ENCODE assay signal across 11 cellular contexts in genomic region chr6:110859335-110859792, GRCh38. TPM values are rescaled to one million over a fixed set of nuclear protein-coding genes. Genes with fewer than 3 reads are reported as not detected.
DNase-seq lines count a peak whose midpoint lies in the region; ATAC-seq and TF ChIP-seq lines count a peak whose summit lies in the region.
"Had no signal": no experiment of that assay in that cellular context is flagged by ENCODE, and none has a peak within 500 bp of the region (broad histone marks: within the 10 kb centered on the region; RNA-seq: fewer than 3 reads in every experiment).

No MANE protein-coding gene starts in this region.

- H3K4me2 ChIP-seq in MM.1S (ENCODE audit: low read depth, low read length) (peak overlapping the region; percentile 70; the same call in 1 of the 2 replicates), neural progenitor cell (no peak overlapping the region)

- H2AFZ ChIP-seq in MM.1S (ENCODE audit: low read length) (peak overlapping the region; percentile 91), neural progenitor cell (replicated peaks) (no peak overlapping the region)

- peaks cover 9% of the 10 kb centered on the region for H3K4me1 Mint-ChIP-seq in activated naive CD4-positive, alpha-beta T cell treated with anti-CD3 and anti-CD28 coated beads for 36 hours (ENCODE audit: low read depth)
- peaks cover 6% of the 10 kb centered on the region for H3K4me1 Mint-ChIP-seq in activated naive CD8-positive, alpha-beta T cell treated with anti-CD3 and anti-CD28 coated beads, Interleukin-2, amount 10 ng/mL, durations not matched to agents 7 days and 5 days
- H3K4me1 Mint-ChIP-seq in stimulated activated naive B cell treated with anti-CD40 and anti-IgM and Interleukin-4, amounts not matched to agents 10 μg/mL and 1 μg/mL and 100 μg/mL, for 72 hours: peaks cover 7 to 16% of the 10 kb centered on the region in 2 donors
- H3K4me1 Mint-ChIP-seq in neural progenitor cell: no peaks in the 10 kb centered on the region
- H3K4me1 Mint-ChIP-seq: central memory CD8-positive, alpha-beta T cell had no signal

- POLR2A ChIA-PET in activated naive CD8-positive, alpha-beta T cell treated with anti-CD3 and anti-CD28 coated beads, Interleukin-2, amount 10 ng/mL, durations not matched to agents 7 days and 5 days (lab: Charles Lee): no interaction called here

- intact Hi-C loops in activated naive CD4-positive, alpha-beta T cell treated with anti-CD3 and anti-CD28 coated beads for 36 hours (cut with micrococcal nuclease): no loop called here

- H3K9me3 ChIP-seq in MM.1S (replicated peaks; ENCODE audit: insufficient read depth, low read length) (no peaks in the 10 kb centered on the region), neural progenitor cell (ENCODE audit: low read depth) (no peaks in the 10 kb centered on the region)

- H3K79me2 ChIP-seq in MM.1S (ENCODE audit: low read length) (no peaks in the 10 kb centered on the region), neural progenitor cell (ENCODE audit: low read depth) (no peaks in the 10 kb centered on the region)

- peak overlapping the region; percentile 46 for H3K27ac Mint-ChIP-seq in activated naive CD4-positive, alpha-beta T cell treated with anti-CD3 and anti-CD28 coated beads for 36 hours
- H3K27ac Mint-ChIP-seq in activated naive CD8-positive, alpha-beta T cell treated with anti-CD3 and anti-CD28 coated beads, Interleukin-2, amount 10 ng/mL, durations not matched to agents 7 days and 5 days: peak overlapping the region; percentile 22
- peak overlapping the region; percentile 95 for H3K27ac Mint-ChIP-seq in stimulated activated naive B cell treated with anti-CD40 and anti-IgM and Interleukin-4, amounts not matched to agents 10 μg/mL and 1 μg/mL and 100 μg/mL, for 72 hours
- H3K27ac Mint-ChIP-seq in neural progenitor cell: no peak overlapping the region

- peak overlapping the region; percentile 27 for H3K4me3 Mint-ChIP-seq in activated naive CD4-positive, alpha-beta T cell treated with anti-CD3 and anti-CD28 coated beads for 36 hours
- H3K4me3 Mint-ChIP-seq in activated naive CD8-positive, alpha-beta T cell treated with anti-CD3 and anti-CD28 coated beads, Interleukin-2, amount 10 ng/mL, durations not matched to agents 7 days and 5 days: no peak overlapping the region
- peak overlapping the region; percentile 72 to 75 for H3K4me3 Mint-ChIP-seq in stimulated activated naive B cell treated with anti-CD40 and anti-IgM and Interleukin-4, amounts not matched to agents 10 μg/mL and 1 μg/mL and 100 μg/mL, for 72 hours
- H3K4me3 Mint-ChIP-seq in neural progenitor cell: no peak overlapping the region
- H3K4me3 Mint-ChIP-seq: activated T-cell treated with anti-CD3 and anti-CD28 coated beads, Interleukin-2, amount 50 U/mL, for 4 hours; central memory CD8-positive, alpha-beta T cell had no signal

- no peaks in the 10 kb centered on the region for H3K36me3 ChIP-seq in MM.1S (replicated peaks; ENCODE audit: insufficient read depth, low read length)
- H3K36me3 ChIP-seq in neural progenitor cell: no peaks in the 10 kb centered on the region

- no peaks in the 10 kb centered on the region for H3K9me3 Mint-ChIP-seq in activated naive CD4-positive, alpha-beta T cell treated with anti-CD3 and anti-CD28 coated beads for 36 hours
- H3K9me3 Mint-ChIP-seq in activated naive CD8-positive, alpha-beta T cell treated with anti-CD3 and anti-CD28 coated beads, Interleukin-2, amount 10 ng/mL, durations not matched to agents 7 days and 5 days: no peaks in the 10 kb centered on the region
- peaks cover 1 to 4% of the 10 kb centered on the region in 2 donors for H3K9me3 Mint-ChIP-seq in stimulated activated naive B cell treated with anti-CD40 and anti-IgM and Interleukin-4, amounts not matched to agents 10 μg/mL and 1 μg/mL and 100 μg/mL, for 72 hours
- no peaks in the 10 kb centered on the region for H3K9me3 Mint-ChIP-seq in neural progenitor cell
- H3K9me3 Mint-ChIP-seq: activated T-cell treated with anti-CD3 and anti-CD28 coated beads, Interleukin-2, amount 50 U/mL, for 4 hours; central memory CD8-positive, alpha-beta T cell had no signal

- H3K27me3 ChIP-seq in MM.1S (replicated peaks; ENCODE audit: insufficient read depth, low read length) (no peaks in the 10 kb centered on the region), neural progenitor cell (no peaks in the 10 kb centered on the region)

- no peaks in the 10 kb centered on the region for H3K9me2 ChIP-seq in MM.1S (replicated peaks; ENCODE audit: insufficient read depth, low read length)

- H3K4me3 ChIP-seq in MM.1S (ENCODE audit: low read length) (peak overlapping the region; percentile 41), neural progenitor cell (no peak overlapping the region)

- TF ChIP-seq CTCF in MM.1S (IDR thresholded peaks at IDR 0.05; ENCODE audit: low read length) (no peak), neural progenitor cell (IDR thresholded peaks at IDR 0.05) (no peak)

- H3K9ac ChIP-seq in MM.1S (ENCODE audit: low read length) (peak overlapping the region; percentile 38; the same call in 1 of the 2 replicates), neural progenitor cell (no peak overlapping the region)

- H4K20me1 ChIP-seq in MM.1S (ENCODE audit: insufficient read depth, low read length) (no peaks in the 10 kb centered on the region), neural progenitor cell (ENCODE audit: low read depth) (no peaks in the 10 kb centered on the region)

- H3F3A ChIP-seq in MM.1S (ENCODE audit: insufficient read depth, low read length) (no peaks in the 10 kb centered on the region), neural progenitor cell (ENCODE audit: low read depth) (no peaks in the 10 kb centered on the region)

- no peak overlapping the region; the same call in 1 of the 2 replicates for H3K27ac ChIP-seq in MM.1S (ENCODE audit: low read length)
- H3K27ac ChIP-seq in neural progenitor cell: no peak overlapping the region

- H3K4me1 ChIP-seq in MM.1S (ENCODE audit: low read length) (peaks cover 8% of the 10 kb centered on the region; the same call in 1 of the 2 replicates), neural progenitor cell (no peaks in the 10 kb centered on the region)

- peak; percentile 14 for ATAC-seq in activated naive CD8-positive, alpha-beta T cell treated with anti-CD3 and anti-CD28 coated beads, Interleukin-2, amount 10 ng/mL, durations not matched to agents 7 days and 5 days (ENCODE audit: low read depth)
- ATAC-seq in stimulated activated naive B cell treated with anti-CD40 and anti-IgM and Interleukin-4, amounts not matched to agents 10 μg/mL and 1 μg/mL and 100 μg/mL, for 72 hours (replicated peaks): peak; percentile 80 to 86
- no peak for ATAC-seq in GM18873 (IDR thresholded peaks at IDR 0.05; ENCODE audit: low FRiP score, unreplicated experiment)

- no peaks in the 10 kb centered on the region for H3K36me3 Mint-ChIP-seq in activated naive CD4-positive, alpha-beta T cell treated with anti-CD3 and anti-CD28 coated beads for 36 hours (ENCODE audit: low read depth)
- no peaks in the 10 kb centered on the region for H3K36me3 Mint-ChIP-seq in activated naive CD8-positive, alpha-beta T cell treated with anti-CD3 and anti-CD28 coated beads, Interleukin-2, amount 10 ng/mL, durations not matched to agents 7 days and 5 days
- H3K36me3 Mint-ChIP-seq in stimulated activated naive B cell treated with anti-CD40 and anti-IgM and Interleukin-4, amounts not matched to agents 10 μg/mL and 1 μg/mL and 100 μg/mL, for 72 hours: peaks cover 0 to 5% of the 10 kb centered on the region in 2 donors
- H3K36me3 Mint-ChIP-seq in neural progenitor cell: no peaks in the 10 kb centered on the region

- CTCF ChIA-PET in activated naive CD4-positive, alpha-beta T cell treated with anti-CD3 and anti-CD28 coated beads for 36 hours (lab: Charles Lee): no interaction called here

- H3K27me3 Mint-ChIP-seq in activated naive CD4-positive, alpha-beta T cell treated with anti-CD3 and anti-CD28 coated beads for 36 hours (ENCODE audit: low read depth): no peaks in the 10 kb centered on the region
- H3K27me3 Mint-ChIP-seq in activated naive CD8-positive, alpha-beta T cell treated with anti-CD3 and anti-CD28 coated beads, Interleukin-2, amount 10 ng/mL, durations not matched to agents 7 days and 5 days: no peaks in the 10 kb centered on the region
- no peaks in the 10 kb centered on the region for H3K27me3 Mint-ChIP-seq in stimulated activated naive B cell treated with anti-CD40 and anti-IgM and Interleukin-4, amounts not matched to agents 10 μg/mL and 1 μg/mL and 100 μg/mL, for 72 hours
- H3K27me3 Mint-ChIP-seq in neural progenitor cell (ENCODE audit: insufficient read depth, low read depth): no peaks in the 10 kb centered on the region
- H3K27me3 Mint-ChIP-seq: central memory CD8-positive, alpha-beta T cell had no signal

- peak; percentile 13 for DNase-seq in activated naive CD4-positive, alpha-beta T cell treated with anti-CD3 and anti-CD28 coated beads for 36 hours
- no peak for DNase-seq in activated naive CD4-positive, alpha-beta T cell (lab: John Stamatoyannopoulos, UW)
- peak; percentile 61 for DNase-seq in MM.1S
- no peak for DNase-seq in activated naive CD8-positive, alpha-beta T cell treated with anti-CD3 and anti-CD28 coated beads, Interleukin-2, amount 10 ng/mL, durations not matched to agents 7 days and 5 days
- DNase-seq in stimulated activated naive B cell treated with anti-CD40 and anti-IgM and Interleukin-4, amounts not matched to agents 10 μg/mL and 1 μg/mL and 100 μg/mL, for 72 hours: peak; percentile 19
- no peak for DNase-seq in neural progenitor cell (ENCODE audit: low spot score)
- no peak for DNase-seq in NCI-H526 treated with DMSO at 0.1 percent for 48 hours (lab: John Stamatoyannopoulos, UW)
- DNase-seq: activated T-cell treated with anti-CD3 and anti-CD28 coated beads, Interleukin-2, amount 50 U/mL, for 4 hours; stimulated activated naive CD4-positive, alpha-beta T cell had no signal

RNA-seq across cellular contexts. Expression of gene AMD1, which starts 15.2 kb away (rescaled TPM):
- total RNA-seq in activated naive CD4-positive, alpha-beta T cell treated with anti-CD3 and anti-CD28 coated beads for 36 hours: 10 to 100 TPM; 72.6 to 75.3 TPM
- 10 to 100 TPM; 60.0 to 61.2 TPM for total RNA-seq in activated naive CD8-positive, alpha-beta T cell treated with anti-CD3 and anti-CD28 coated beads, Interleukin-2, amount 10 ng/mL, durations not matched to agents 7 days and 5 days
- total RNA-seq in neural progenitor cell (ENCODE audit: low replicate concordance): 94.0 and 142 TPM in 2 replicates

RNA-seq across cellular contexts. Expression of gene CDK19, which starts 44.1 kb away (rescaled TPM):
- 10 to 100 TPM; 11.0 to 11.7 TPM for total RNA-seq in activated naive CD4-positive, alpha-beta T cell treated with anti-CD3 and anti-CD28 coated beads for 36 hours
- 10 to 100 TPM; 25.3 to 30.0 TPM for total RNA-seq in activated naive CD8-positive, alpha-beta T cell treated with anti-CD3 and anti-CD28 coated beads, Interleukin-2, amount 10 ng/mL, durations not matched to agents 7 days and 5 days
- total RNA-seq in neural progenitor cell (ENCODE audit: low replicate concordance): 25.0 and 34.4 TPM in 2 replicates

Comparison
In these comparisons a context has a peak if more than half of its experiments do, and no peak if none do; other contexts are left out.
1. DNase-seq: peak in activated naive CD4-positive, alpha-beta T cell treated with anti-CD3 and anti-CD28 coated beads for 36 hours (single experiment), MM.1S (single experiment) and stimulated activated naive B cell treated with anti-CD40 and anti-IgM and Interleukin-4, amounts not matched to agents 10 μg/mL and 1 μg/mL and 100 μg/mL, for 72 hours (single experiment); none in activated naive CD4-positive, alpha-beta T cell (0 of 4), activated naive CD8-positive, alpha-beta T cell treated with anti-CD3 and anti-CD28 coated beads, Interleukin-2, amount 10 ng/mL, durations not matched to agents 7 days and 5 days (single experiment), neural progenitor cell (single experiment) and NCI-H526 treated with DMSO at 0.1 percent for 48 hours (single experiment).
2. H3K4me3 Mint-ChIP-seq: peak in activated naive CD4-positive, alpha-beta T cell treated with anti-CD3 and anti-CD28 coated beads for 36 hours (single experiment) and stimulated activated naive B cell treated with anti-CD40 and anti-IgM and Interleukin-4, amounts not matched to agents 10 μg/mL and 1 μg/mL and 100 μg/mL, for 72 hours (2 of 2); none in activated naive CD8-positive, alpha-beta T cell treated with anti-CD3 and anti-CD28 coated beads, Interleukin-2, amount 10 ng/mL, durations not matched to agents 7 days and 5 days (single experiment) and neural progenitor cell (single experiment).